ENCODE assay signal across 19 cellular contexts in the genomic region with DNA sequence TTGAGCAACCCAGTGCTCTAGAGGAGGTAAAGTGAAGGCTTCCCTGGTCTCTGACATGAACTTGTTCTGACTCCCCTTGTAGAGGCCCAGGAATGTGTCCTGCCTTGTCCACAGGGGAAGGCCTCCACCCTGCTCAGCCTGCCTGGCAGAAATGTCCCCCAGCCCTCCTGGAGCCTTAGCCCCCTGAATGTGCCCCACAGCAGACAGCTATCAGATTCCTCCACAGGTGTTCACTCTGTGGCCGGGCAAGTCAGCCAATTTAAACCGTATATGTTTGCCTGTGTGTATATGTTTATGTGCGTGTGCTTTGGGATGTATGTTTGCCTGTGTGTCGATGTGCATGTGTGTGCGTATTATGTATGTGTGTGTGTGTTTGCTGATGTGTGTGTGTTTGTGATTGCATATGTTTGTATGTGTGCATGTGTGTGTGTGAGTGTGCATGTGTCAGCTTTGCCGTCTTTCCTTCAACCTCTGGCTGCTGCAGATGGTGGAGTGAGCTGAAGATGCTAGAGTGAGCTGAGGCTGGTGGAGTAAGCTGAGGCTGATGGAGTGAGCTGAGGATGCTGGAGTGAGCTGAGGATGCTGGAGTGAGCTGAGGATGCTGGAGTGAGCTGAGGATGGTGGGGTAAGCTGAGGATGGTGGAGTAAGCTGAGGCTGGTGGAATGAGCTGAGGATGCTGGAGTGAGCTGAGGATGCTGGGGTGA.
DNase-seq lines count a peak whose midpoint lies in the region; ATAC-seq and TF ChIP-seq lines count a peak whose summit lies in the region.
"Had no signal": no experiment of that assay in that cellular context is flagged by ENCODE, and none has a peak within 500 bp of the region (broad histone marks: within the 10 kb centered on the region; RNA-seq: fewer than 3 reads in every experiment).

No MANE protein-coding gene starts in this region.

- H3K4me1 ChIP-seq in Loucy (ENCODE audit: insufficient read depth, low read length, poor library complexity, severe bottlenecking) (peaks cover 43% of the 10 kb centered on the region), breast epithelium (no peaks in the 10 kb centered on the region), left lung (no peaks in the 10 kb centered on the region)
- H3K4me1 ChIP-seq: esophagus squamous epithelium, tibial artery had no signal

- no peaks in the 10 kb centered on the region for H3K9me3 Mint-ChIP-seq in natural killer cell treated with Interleukin-12 subunit alpha and Interleukin-12 subunit beta and Interleukin-15 and Interleukin-18, amount 100 ng/mL, for 72 hours
- H3K9me3 Mint-ChIP-seq in natural killer cell (no peaks in the 10 kb centered on the region), endothelial cell (ENCODE audit: unreplicated experiment) (no peaks in the 10 kb centered on the region)
- no peaks in the 10 kb centered on the region for H3K9me3 Mint-ChIP-seq in stimulated activated naive CD8-positive, alpha-beta T cell treated with anti-CD3 and anti-CD28 coated beads, Interleukin-15, amount 100 ng/mL, for 72 hours

- H3K4me3 ChIP-seq in Loucy (ENCODE audit: low read length, poor library complexity, severe bottlenecking) = no peak overlapping the region
- H3K4me3 ChIP-seq in breast epithelium = no peak overlapping the region
- no peak overlapping the region for H3K4me3 ChIP-seq in left lung
- H3K4me3 ChIP-seq: esophagus squamous epithelium, GM23338, tibial artery had no signal

- peak overlapping the region; percentile 2 for H3K4me3 Mint-ChIP-seq in natural killer cell treated with Interleukin-12 subunit alpha and Interleukin-12 subunit beta and Interleukin-15 and Interleukin-18, amount 100 ng/mL, for 72 hours
- H3K4me3 Mint-ChIP-seq in natural killer cell = no peak overlapping the region
- H3K4me3 Mint-ChIP-seq in endothelial cell (ENCODE audit: unreplicated experiment) = peak overlapping the region; percentile 37
- H3K4me3 Mint-ChIP-seq in stimulated activated naive CD8-positive, alpha-beta T cell treated with anti-CD3 and anti-CD28 coated beads, Interleukin-15, amount 100 ng/mL, for 72 hours = no peak overlapping the region
- H3K4me3 Mint-ChIP-seq: GM23338 had no signal

- H3K27ac ChIP-seq in breast epithelium = no peak overlapping the region
- no peak overlapping the region for H3K27ac ChIP-seq in left lung
- H3K27ac ChIP-seq: esophagus squamous epithelium, tibial artery, VCaP had no signal

- H2AFZ ChIP-seq in Loucy (ENCODE audit: low read length) = no peak overlapping the region
- H2AFZ ChIP-seq: GM23338 had no signal

- no peak for TF ChIP-seq POLR2A in breast epithelium (IDR thresholded peaks at IDR 0.05)

- no peaks in the 10 kb centered on the region for H4K20me1 ChIP-seq in Loucy (ENCODE audit: insufficient read depth, low read length, poor library complexity, severe bottlenecking)

- no peaks in the 10 kb centered on the region for H3K9me3 ChIP-seq in Loucy (ENCODE audit: insufficient read depth, low read depth, low read length)
- no peaks in the 10 kb centered on the region for H3K9me3 ChIP-seq in breast epithelium
- no peaks in the 10 kb centered on the region for H3K9me3 ChIP-seq in left lung
- H3K9me3 ChIP-seq: esophagus squamous epithelium, tibial artery had no signal

- H3K4me1 Mint-ChIP-seq in natural killer cell treated with Interleukin-12 subunit alpha and Interleukin-12 subunit beta and Interleukin-15 and Interleukin-18, amount 100 ng/mL, for 72 hours (ENCODE audit: low read depth in 2 of 2) = peaks cover 5 to 23% of the 10 kb centered on the region in 2 donors
- H3K4me1 Mint-ChIP-seq in natural killer cell (peaks cover 0 to 15% of the 10 kb centered on the region in 2 donors), endothelial cell (ENCODE audit: unreplicated experiment) (peaks cover 20% of the 10 kb centered on the region)
- H3K4me1 Mint-ChIP-seq in stimulated activated naive CD8-positive, alpha-beta T cell treated with anti-CD3 and anti-CD28 coated beads, Interleukin-15, amount 100 ng/mL, for 72 hours = peaks cover 31% of the 10 kb centered on the region

- no peak for DNase-seq in natural killer cell treated with Interleukin-12 subunit alpha and Interleukin-12 subunit beta and Interleukin-15 and Interleukin-18, amount 100 ng/mL, for 72 hours (ENCODE audit: low spot score)
- no peak for DNase-seq in natural killer cell
- DNase-seq in endothelial cell (ENCODE audit: low spot score) = no peak
- DNase-seq in stimulated activated naive CD8-positive, alpha-beta T cell treated with anti-CD3 and anti-CD28 coated beads, Interleukin-15, amount 100 ng/mL, for 72 hours = no peak
- no peak for DNase-seq in breast epithelium (ENCODE audit: low spot score in 2 of 2)
- DNase-seq in left lung = no peak
- DNase-seq: anterior cingulate cortex; central memory CD4-positive, alpha-beta T cell; DND-41; esophagus squamous epithelium; NCI-H1417; NCI-H524 treated with DMSO at 0.1 percent for 48 hours; tibial artery had no signal

- no peaks in the 10 kb centered on the region for H3K79me2 ChIP-seq in Loucy (ENCODE audit: insufficient read depth, low read length)

- peak overlapping the region in 1 of 2 donors; percentile 2 for H3K27ac Mint-ChIP-seq in natural killer cell treated with Interleukin-12 subunit alpha and Interleukin-12 subunit beta and Interleukin-15 and Interleukin-18, amount 100 ng/mL, for 72 hours
- H3K27ac Mint-ChIP-seq in natural killer cell = no peak overlapping the region
- H3K27ac Mint-ChIP-seq in endothelial cell (ENCODE audit: unreplicated experiment) = peak overlapping the region; percentile 25
- H3K27ac Mint-ChIP-seq in stimulated activated naive CD8-positive, alpha-beta T cell treated with anti-CD3 and anti-CD28 coated beads, Interleukin-15, amount 100 ng/mL, for 72 hours = peak overlapping the region; percentile 17 to 71

- H3F3A ChIP-seq in Loucy (ENCODE audit: low read depth) = 0 out of 2 replicates have a peak, but pooled peaks cover 3% of the 10 kb centered on the region

- H3K9me2 ChIP-seq in Loucy (replicated peaks; ENCODE audit: low read depth, low read length) = no peaks in the 10 kb centered on the region

- TF ChIP-seq CTCF in natural killer cell (IDR thresholded peaks at IDR 0.05) (no peak), Loucy (conservative IDR thresholded peaks at IDR 0.05; ENCODE audit: low read length) (no peak), endothelial cell (IDR thresholded peaks at IDR 0.05; ENCODE audit: unreplicated experiment) (no peak), breast epithelium (IDR thresholded peaks at IDR 0.05) (no peak), left lung (IDR thresholded peaks at IDR 0.05) (no peak)

- H3K27me3 ChIP-seq in Loucy (ENCODE audit: insufficient read depth, low read length, poor library complexity, severe bottlenecking) (no peaks in the 10 kb centered on the region), breast epithelium (no peaks in the 10 kb centered on the region), left lung (no peaks in the 10 kb centered on the region)

- intact Hi-C loops in natural killer cell (cut with micrococcal nuclease) = no loop called here
- intact Hi-C loops in breast epithelium (cut with DNase I; ENCODE audit: low total_unique reads) = no loop called here
- intact Hi-C loops in left lung (cut with DNase I) = no loop called here

- ATAC-seq in natural killer cell treated with Interleukin-12 subunit alpha and Interleukin-12 subunit beta and Interleukin-15 and Interleukin-18, amount 100 ng/mL, for 72 hours = no peak
- no peak for ATAC-seq in natural killer cell
- ATAC-seq in stimulated activated naive CD8-positive, alpha-beta T cell treated with anti-CD3 and anti-CD28 coated beads, Interleukin-15, amount 100 ng/mL, for 72 hours = no peak
- ATAC-seq in HG03135 (IDR thresholded peaks at IDR 0.05; ENCODE audit: unreplicated experiment) = no peak
- ATAC-seq in left lung = no peak
- ATAC-seq: GM23338, left lobe of liver, Right ventricle myocardium inferior had no signal

- H3K36me3 Mint-ChIP-seq in natural killer cell treated with Interleukin-12 subunit alpha and Interleukin-12 subunit beta and Interleukin-15 and Interleukin-18, amount 100 ng/mL, for 72 hours = no peaks in the 10 kb centered on the region
- H3K36me3 Mint-ChIP-seq in natural killer cell (no peaks in the 10 kb centered on the region), endothelial cell (ENCODE audit: low read depth, unreplicated experiment) (peaks cover 10% of the 10 kb centered on the region)

- peak overlapping the region; percentile 16 for H3K9ac ChIP-seq in Loucy (ENCODE audit: low read depth, low read length, poor library complexity, severe bottlenecking)

- H3K36me3 ChIP-seq in Loucy (ENCODE audit: insufficient read depth, low read length) = no peaks in the 10 kb centered on the region
- no peaks in the 10 kb centered on the region for H3K36me3 ChIP-seq in breast epithelium
- no peaks in the 10 kb centered on the region for H3K36me3 ChIP-seq in left lung
- H3K36me3 ChIP-seq: esophagus squamous epithelium, tibial artery had no signal

- H3K4me2 ChIP-seq in Loucy (ENCODE audit: low read depth, low read length, poor library complexity, severe bottlenecking) = peak overlapping the region; percentile 25
- H3K4me2 ChIP-seq: GM23338 had no signal

- peaks cover 0 to 2% of the 10 kb centered on the region in 2 donors for H3K27me3 Mint-ChIP-seq in natural killer cell treated with Interleukin-12 subunit alpha and Interleukin-12 subunit beta and Interleukin-15 and Interleukin-18, amount 100 ng/mL, for 72 hours
- H3K27me3 Mint-ChIP-seq in natural killer cell (ENCODE audit: low read depth in 2 of 2) (peaks cover 0 to 8% of the 10 kb centered on the region in 2 donors), endothelial cell (ENCODE audit: unreplicated experiment) (peaks cover 21% of the 10 kb centered on the region)
- H3K27me3 Mint-ChIP-seq in stimulated activated naive CD8-positive, alpha-beta T cell treated with anti-CD3 and anti-CD28 coated beads, Interleukin-15, amount 100 ng/mL, for 72 hours = no peaks in the 10 kb centered on the region

Comparison
In these comparisons a context has a peak if more than half of its experiments do, and no peak if none do; other contexts are left out.
1. H3K4me3 Mint-ChIP-seq: peak in natural killer cell treated with Interleukin-12 subunit alpha and Interleukin-12 subunit beta and Interleukin-15 and Interleukin-18, amount 100 ng/mL, for 72 hours (single experiment) and endothelial cell (single experiment); none in natural killer cell (single experiment) and stimulated activated naive CD8-positive, alpha-beta T cell treated with anti-CD3 and anti-CD28 coated beads, Interleukin-15, amount 100 ng/mL, for 72 hours (0 of 2).
2. H3K27ac Mint-ChIP-seq: peak in endothelial cell (single experiment) and stimulated activated naive CD8-positive, alpha-beta T cell treated with anti-CD3 and anti-CD28 coated beads, Interleukin-15, amount 100 ng/mL, for 72 hours (2 of 2); none in natural killer cell (0 of 2).